Comparison of ENCODE assay signal across 18 cellular contexts in genomic region chr2:216119144-216119543, GRCh38. TPM values are rescaled to one million over a fixed set of nuclear protein-coding genes. Genes with fewer than 3 reads are reported as not detected.
A peak's percentile ranks its signal among the peaks of the same experiment; 100 is the strongest.
DNase-seq lines count a peak whose midpoint lies in the region; ATAC-seq and TF ChIP-seq lines count a peak whose summit lies in the region.
"Had no signal": no experiment of that assay in that cellular context is flagged by ENCODE, and none has a peak within 500 bp of the region (broad histone marks: within the 10 kb centered on the region; RNA-seq: fewer than 3 reads in every experiment).

No MANE protein-coding gene starts in this region.

- H3K27ac Mint-ChIP-seq in HFFc6 (0 out of 2 replicates have a peak overlapping the region, but pooled peaks have one; percentile 5), nephron progenitor cell (peak overlapping the region; percentile 71)
- H3K27ac Mint-ChIP-seq in activated naive CD8-positive, alpha-beta T cell treated with anti-CD3 and anti-CD28 coated beads, Interleukin-2, amount 50 U/mL, for 24 hours, result peak overlapping the region; percentile 94

- H3K4me1 Mint-ChIP-seq in HFFc6 (ENCODE audit: low read depth), result peaks cover 55% of the 10 kb centered on the region
- peaks cover 89% of the 10 kb centered on the region for H3K4me1 Mint-ChIP-seq in activated naive CD8-positive, alpha-beta T cell treated with anti-CD3 and anti-CD28 coated beads, Interleukin-2, amount 50 U/mL, for 24 hours
- H3K4me1 Mint-ChIP-seq in nephron progenitor cell, result peaks cover 40% of the 10 kb centered on the region

- peaks cover 2% of the 10 kb centered on the region for H3K27me3 Mint-ChIP-seq in HFFc6 (ENCODE audit: insufficient read depth)
- H3K27me3 Mint-ChIP-seq in activated naive CD8-positive, alpha-beta T cell treated with anti-CD3 and anti-CD28 coated beads, Interleukin-2, amount 50 U/mL, for 24 hours, result peaks cover 2% of the 10 kb centered on the region
- no peaks in the 10 kb centered on the region for H3K27me3 Mint-ChIP-seq in nephron progenitor cell (ENCODE audit: low read depth, poor library complexity)
- H3K27me3 Mint-ChIP-seq: progenitor cell of endocrine pancreas had no signal

- H3K9me3 Mint-ChIP-seq in HFFc6, result no peaks in the 10 kb centered on the region
- no peaks in the 10 kb centered on the region for H3K9me3 Mint-ChIP-seq in activated naive CD8-positive, alpha-beta T cell treated with anti-CD3 and anti-CD28 coated beads, Interleukin-2, amount 50 U/mL, for 24 hours
- no peaks in the 10 kb centered on the region for H3K9me3 Mint-ChIP-seq in nephron progenitor cell

- peak; percentile 7 for DNase-seq in DMS79 (lab: John Stamatoyannopoulos, UW)
- DNase-seq in DMS79 treated with DMSO at 0.1 percent for 48 hours (lab: John Stamatoyannopoulos, UW), result no peak
- no peak for DNase-seq in HFFc6
- no peak for DNase-seq in activated naive CD8-positive, alpha-beta T cell treated with anti-CD3 and anti-CD28 coated beads, Interleukin-2, amount 50 U/mL, for 24 hours
- no peak for DNase-seq in nephron progenitor cell
- no peak for DNase-seq in NCI-H2107 treated with DMSO at 0.1 percent for 48 hours (lab: John Stamatoyannopoulos, UW; ENCODE audit: unreplicated experiment)
- no peak for DNase-seq in SIG-M5 (lab: John Stamatoyannopoulos, UW)
- DNase-seq: BE2C, gastrocnemius medialis, left ventricle myocardium superior, NCI-H1048, NCI-H2081 treated with DMSO at 0.1 percent for 48 hours, SHP77, T1000, upper lobe of right lung had no signal

- TF ChIP-seq CTCF in HFFc6 (IDR thresholded peaks at IDR 0.05) (no peak), nephron progenitor cell (IDR thresholded peaks at IDR 0.05) (no peak)

- H3K36me3 Mint-ChIP-seq in HFFc6 (ENCODE audit: low read depth), result peaks cover 64% of the 10 kb centered on the region
- H3K36me3 Mint-ChIP-seq in activated naive CD8-positive, alpha-beta T cell treated with anti-CD3 and anti-CD28 coated beads, Interleukin-2, amount 50 U/mL, for 24 hours (ENCODE audit: low read depth), result peaks cover 89% of the 10 kb centered on the region
- peaks cover 85% of the 10 kb centered on the region for H3K36me3 Mint-ChIP-seq in nephron progenitor cell (ENCODE audit: low read depth)

- ATAC-seq in activated naive CD8-positive, alpha-beta T cell treated with anti-CD3 and anti-CD28 coated beads, Interleukin-2, amount 50 U/mL, for 24 hours, result no peak
- no peak for ATAC-seq in GM19397 (IDR thresholded peaks at IDR 0.05; ENCODE audit: unreplicated experiment)
- ATAC-seq: gastrocnemius medialis, K562, left ventricle myocardium superior had no signal

- no peak overlapping the region for H3K4me3 Mint-ChIP-seq in HFFc6
- H3K4me3 Mint-ChIP-seq in activated naive CD8-positive, alpha-beta T cell treated with anti-CD3 and anti-CD28 coated beads, Interleukin-2, amount 50 U/mL, for 24 hours, result peak overlapping the region; percentile 31
- no peak overlapping the region for H3K4me3 Mint-ChIP-seq in nephron progenitor cell

RNA-seq across cellular contexts. Expression of gene XRCC5, which starts 10.0 kb away (rescaled TPM):
- 100 to 1,000 TPM; 291 to 372 (median 352) TPM for total RNA-seq in HFFc6 (2021; fragmentation: NEBNext Ultra II Directional; extraction: Animal tissue kit (Norgen Biotek cat#: 25700))

RNA-seq across cellular contexts. Expression of gene TMEM169, which starts 37.4 kb away (rescaled TPM):
- total RNA-seq in HFFc6 (2021; fragmentation: NEBNext Ultra II Directional; extraction: Animal tissue kit (Norgen Biotek cat#: 25700)), result under 1 TPM in 3 of 6 experiments, not detected in 3; 0.09 to 0.25 (median 0.13) TPM
- total RNA-seq: gastrocnemius medialis had no signal

RNA-seq across cellular contexts. Expression of gene PECR, which starts 37.5 kb away (rescaled TPM):
- total RNA-seq in HFFc6 (2021; fragmentation: NEBNext Ultra II Directional; extraction: Animal tissue kit (Norgen Biotek cat#: 25700)), result 1 to 10 TPM; 4.9 to 7.5 (median 6.4) TPM

Comparison
In these comparisons a context has a peak if more than half of its experiments do, and no peak if none do; other contexts are left out.
1. H3K27ac Mint-ChIP-seq: peak in every context shown above with its lines; median percentile 94 in activated naive CD8-positive, alpha-beta T cell treated with anti-CD3 and anti-CD28 coated beads, Interleukin-2, amount 50 U/mL, for 24 hours; 71 in nephron progenitor cell; 5 in HFFc6.